ENCODE assay signal across 10 cellular contexts in the genomic region with DNA sequence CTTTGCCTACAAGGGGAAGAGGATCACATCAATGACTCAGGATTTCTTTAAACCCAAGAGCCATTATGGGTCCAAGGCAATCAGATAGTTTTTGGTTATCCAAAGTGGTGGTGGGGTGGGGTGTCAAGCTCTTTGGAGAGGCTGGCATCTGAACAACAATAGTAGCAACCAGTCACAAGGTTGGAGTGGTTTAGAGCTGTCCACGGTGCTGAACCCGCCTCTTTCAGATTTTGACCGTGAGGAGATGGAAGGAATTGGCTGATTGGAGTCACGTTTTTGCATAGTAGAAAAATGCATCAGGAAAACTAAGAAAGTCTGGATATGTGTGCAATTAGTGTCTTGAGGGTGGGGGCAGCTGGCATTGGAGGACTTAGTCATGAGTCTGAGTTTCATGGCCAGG.
A peak's percentile ranks its signal among the peaks of the same experiment; 100 is the strongest.
DNase-seq lines count a peak whose midpoint lies in the region; ATAC-seq, FAIRE-seq and TF ChIP-seq lines count a peak whose summit lies in the region.
"Had no signal": no experiment of that assay in that cellular context is flagged by ENCODE, and none has a peak within 500 bp of the region (broad histone marks: within the 10 kb centered on the region; RNA-seq: fewer than 3 reads in every experiment).

No MANE protein-coding gene starts in this region.

- H3K27ac ChIP-seq in mesenchymal stem cell (ENCODE audit: low read length, poor library complexity, severe bottlenecking) (no peak overlapping the region), WERI-Rb-1 (no peak overlapping the region)
- H3K27ac ChIP-seq: spleen, vagina had no signal

- H3K36me3 ChIP-seq in mesenchymal stem cell (ENCODE audit: control insufficient read depth in 1 of 2, insufficient read depth in 2 of 2, low read depth in 1 of 2, low read length in 2 of 2) (no peaks in the 10 kb centered on the region), WERI-Rb-1 (no peaks in the 10 kb centered on the region)
- H3K36me3 ChIP-seq: spleen, vagina had no signal

- no peak overlapping the region for H2BK12ac ChIP-seq in mesenchymal stem cell (ENCODE audit: low read length in 2 of 2)

- H2BK15ac ChIP-seq in mesenchymal stem cell (ENCODE audit: low read depth, poor library complexity, severe bottlenecking) = no peak overlapping the region

- H3K79me1 ChIP-seq in mesenchymal stem cell (replicated peaks; ENCODE audit: low read length, poor library complexity, severe bottlenecking) = no peaks in the 10 kb centered on the region

- no peaks in the 10 kb centered on the region for H3K9me3 ChIP-seq in mesenchymal stem cell (ENCODE audit: control insufficient read depth, low read length)
- peaks cover 2% of the 10 kb centered on the region for H3K9me3 ChIP-seq in WERI-Rb-1 (ENCODE audit: severe bottlenecking)
- H3K9me3 ChIP-seq: vagina had no signal

- no peak for FAIRE-seq in GM12892 (lab: Jason Lieb, UNC)

- no peak overlapping the region for H2AFZ ChIP-seq in mesenchymal stem cell (ENCODE audit: low read depth, low read length)

- H3K4me3 ChIP-seq in mesenchymal stem cell (ENCODE audit: insufficient read depth in 1 of 2, low read depth in 1 of 2, low read length in 2 of 2) (no peak overlapping the region), WERI-Rb-1 (ENCODE audit: low read depth, low read length) (no peak overlapping the region)
- H3K4me3 ChIP-seq: spleen, vagina had no signal

- WGBS in mesenchymal stem cell = 1% methylated on average over 4 of the region's 4 CpGs

- no peak for TF ChIP-seq CTCF in WERI-Rb-1 (IDR thresholded peaks at IDR 0.05; ENCODE audit: low read depth, low read length)

- H3K9me3 Mint-ChIP-seq in activated naive CD8-positive, alpha-beta T cell treated with anti-CD3 and anti-CD28 coated beads, Interleukin-2, amount 50 U/mL, for 24 hours = no peaks in the 10 kb centered on the region

- H3K36me3 Mint-ChIP-seq in activated naive CD8-positive, alpha-beta T cell treated with anti-CD3 and anti-CD28 coated beads, Interleukin-2, amount 50 U/mL, for 24 hours (ENCODE audit: low read depth) = no peaks in the 10 kb centered on the region

- no peak overlapping the region for H3K23ac ChIP-seq in mesenchymal stem cell (ENCODE audit: low read length in 2 of 2)

- no peak overlapping the region for H2BK5ac ChIP-seq in mesenchymal stem cell (ENCODE audit: low read depth, low read length, poor library complexity, severe bottlenecking)

- H3K14ac ChIP-seq in mesenchymal stem cell (ENCODE audit: low read length in 2 of 2) = no peak overlapping the region

- DNase-seq in GM04504 (ENCODE audit: low read depth) = peak; percentile 4
- DNase-seq in LoVo (ENCODE audit: low spot score) = peak; percentile 20
- peak; percentile 42 for DNase-seq in activated naive CD8-positive, alpha-beta T cell treated with anti-CD3 and anti-CD28 coated beads, Interleukin-2, amount 50 U/mL, for 24 hours
- DNase-seq in mesenchymal stem cell = peak; percentile 2
- no peak for DNase-seq in WERI-Rb-1
- no peak for DNase-seq in GM12892 (ENCODE audit: insufficient read length)
- no peak for DNase-seq in NCI-H446 (lab: John Stamatoyannopoulos, UW)
- DNase-seq: spleen had no signal

- peaks cover 5% of the 10 kb centered on the region for H3K27me3 Mint-ChIP-seq in activated naive CD8-positive, alpha-beta T cell treated with anti-CD3 and anti-CD28 coated beads, Interleukin-2, amount 50 U/mL, for 24 hours

- no peaks in the 10 kb centered on the region for H3K4me1 ChIP-seq in mesenchymal stem cell (ENCODE audit: control insufficient read depth, insufficient read depth, low read depth, low read length)
- H3K4me1 ChIP-seq: spleen, vagina had no signal

- H3K9ac ChIP-seq in mesenchymal stem cell (ENCODE audit: low read length) = no peak overlapping the region

- no peak overlapping the region for H2AK5ac ChIP-seq in mesenchymal stem cell (ENCODE audit: low read length, severe bottlenecking)

- H3K4ac ChIP-seq in mesenchymal stem cell (ENCODE audit: low read depth in 1 of 2, low read length in 2 of 2) = no peak overlapping the region

- H3K4me2 ChIP-seq in mesenchymal stem cell (ENCODE audit: low read length, poor library complexity, severe bottlenecking) = no peak overlapping the region

- no peak overlapping the region for H4K8ac ChIP-seq in mesenchymal stem cell (ENCODE audit: low read length)

- no peak for ATAC-seq in activated naive CD8-positive, alpha-beta T cell treated with anti-CD3 and anti-CD28 coated beads, Interleukin-2, amount 50 U/mL, for 24 hours
- ATAC-seq in HG02571 (IDR thresholded peaks at IDR 0.05; ENCODE audit: unreplicated experiment) = no peak

- no peak overlapping the region for H3K27ac Mint-ChIP-seq in activated naive CD8-positive, alpha-beta T cell treated with anti-CD3 and anti-CD28 coated beads, Interleukin-2, amount 50 U/mL, for 24 hours

- TF ChIP-seq POLR2A in GM12892 (IDR thresholded peaks at IDR 0.05; ENCODE audit: low read depth, low read length) = no peak

- H3K4me3 Mint-ChIP-seq in activated naive CD8-positive, alpha-beta T cell treated with anti-CD3 and anti-CD28 coated beads, Interleukin-2, amount 50 U/mL, for 24 hours = no peak overlapping the region

- H3K27me3 ChIP-seq in mesenchymal stem cell (ENCODE audit: control insufficient read depth in 1 of 2, insufficient read depth in 1 of 2, low read length in 2 of 2) = peaks cover 0 to 4% of the 10 kb centered on the region in 2 experiments
- H3K27me3 ChIP-seq in WERI-Rb-1 (ENCODE audit: insufficient read depth, low read depth, severe bottlenecking) = no peaks in the 10 kb centered on the region
- H3K27me3 ChIP-seq: vagina had no signal

- H3K18ac ChIP-seq in mesenchymal stem cell (ENCODE audit: low read depth in 1 of 2, low read length in 2 of 2) = no peak overlapping the region

- H3K4me1 Mint-ChIP-seq in activated naive CD8-positive, alpha-beta T cell treated with anti-CD3 and anti-CD28 coated beads, Interleukin-2, amount 50 U/mL, for 24 hours = no peaks in the 10 kb centered on the region

- no peak overlapping the region for H2BK120ac ChIP-seq in mesenchymal stem cell (ENCODE audit: low read depth, low read length)

- H4K91ac ChIP-seq in mesenchymal stem cell (ENCODE audit: low read length) = no peak overlapping the region

Comparison
In these comparisons a context has a peak if more than half of its experiments do, and no peak if none do; other contexts are left out.
1. DNase-seq: peak in GM04504 (single experiment), LoVo (single experiment), activated naive CD8-positive, alpha-beta T cell treated with anti-CD3 and anti-CD28 coated beads, Interleukin-2, amount 50 U/mL, for 24 hours (single experiment) and mesenchymal stem cell (single experiment); none in WERI-Rb-1 (single experiment), GM12892 (single experiment) and NCI-H446 (0 of 2).